ENCODE assay signal across 17 cellular contexts in genomic region chr6:3016473-3017280, GRCh38. TPM values are rescaled to one million over a fixed set of nuclear protein-coding genes. Genes with fewer than 3 reads are reported as not detected.
DNase-seq lines count a peak whose midpoint lies in the region; ATAC-seq and TF ChIP-seq lines count a peak whose summit lies in the region.
"Had no signal": no experiment of that assay in that cellular context is flagged by ENCODE, and none has a peak within 500 bp of the region (broad histone marks: within the 10 kb centered on the region; RNA-seq: fewer than 3 reads in every experiment).

No MANE protein-coding gene starts in this region.

- POLR2A ChIA-PET in HEK293 (lab: Yijun Ruan, JAX) = interaction anchor here (1.4 to 1.8 kb wide), 2 partner anchors 9 to 15 kb away, joined by 5 read pairs; no protein-coding TSS in a partner anchor

- H3K4me1 ChIP-seq in HEK293 (ENCODE audit: control insufficient read depth, insufficient read depth, low read length) = no peaks in the 10 kb centered on the region
- H3K4me1 ChIP-seq in trophoblast cell (ENCODE audit: control insufficient read depth in 1 of 2, insufficient read depth in 2 of 2, low read length in 2 of 2) = peaks cover 6 to 10% of the 10 kb centered on the region in 2 experiments
- H3K4me1 ChIP-seq: BE2C had no signal

- H3K79me2 ChIP-seq in trophoblast cell (ENCODE audit: control insufficient read depth, insufficient read depth, low read length, poor library complexity) = no peaks in the 10 kb centered on the region

- DNase-seq in H7 = peak; percentile 9
- peak; percentile 39 for DNase-seq in left lobe of liver (ENCODE audit: low spot score)
- no peak for DNase-seq in trophoblast cell
- DNase-seq in kidney glomerular epithelial cell (lab: John Stamatoyannopoulos, UW) = no peak
- no peak for DNase-seq in DMS79 treated with DMSO at 0.1 percent for 48 hours (lab: John Stamatoyannopoulos, UW)
- DNase-seq in NK-92 (lab: John Stamatoyannopoulos, UW; ENCODE audit: unreplicated experiment) = no peak
- DNase-seq: ACHN; BE2C; C1 segment of cervical spinal cord; CD4-positive, CD25-positive, alpha-beta regulatory T cell; CD8-positive, alpha-beta memory T cell; COR-L47; DMS 273 treated with DMSO at 0.1 percent for 48 hours; GDM1; KBM-7 had no signal

- no peak overlapping the region for H2AK5ac ChIP-seq in trophoblast cell (ENCODE audit: low read length)

- H3K9ac ChIP-seq in trophoblast cell (ENCODE audit: low read length) = no peak overlapping the region

- H2AFZ ChIP-seq in trophoblast cell (ENCODE audit: insufficient read depth, low read length, poor library complexity) = no peak overlapping the region
- H2AFZ ChIP-seq: GM23338 had no signal

- no peak overlapping the region for H4K12ac ChIP-seq in trophoblast cell (ENCODE audit: low read depth, low read length)

- TF ChIP-seq CTCF in HEK293 (tag by site-specific recombination; IDR thresholded peaks at IDR 0.05) = no peak

- WGBS in trophoblast cell (ENCODE audit: extremely low coverage, insufficient coverage, insufficient read length) = no CpG with 5 or more reads among the region's 17 CpGs

- peaks cover 22% of the 10 kb centered on the region for H3K36me3 ChIP-seq in H7 (replicated peaks; ENCODE audit: control insufficient read depth, insufficient read depth, low read length)
- H3K36me3 ChIP-seq in HEK293 (ENCODE audit: control insufficient read depth in 2 of 2, insufficient read depth in 1 of 2, low read length in 2 of 2) = peaks cover 6 to 65% of the 10 kb centered on the region in 2 experiments; a peak in 1 of 3 replicates
- H3K36me3 ChIP-seq in trophoblast cell (ENCODE audit: control insufficient read depth in 1 of 2, insufficient read depth in 2 of 2, low read length in 2 of 2) = peaks cover 5 to 8% of the 10 kb centered on the region in 2 experiments
- H3K36me3 ChIP-seq: BE2C had no signal

- H3K27me3 ChIP-seq in H7 (ENCODE audit: control insufficient read depth, insufficient read depth, low read length) = no peaks in the 10 kb centered on the region
- H3K27me3 ChIP-seq in trophoblast cell (ENCODE audit: insufficient read depth, low read length) = no peaks in the 10 kb centered on the region
- H3K27me3 ChIP-seq: BE2C had no signal

- H2BK120ac ChIP-seq in trophoblast cell (ENCODE audit: insufficient read depth, low read length, poor library complexity) = no peak overlapping the region

- no peak overlapping the region for H4K8ac ChIP-seq in trophoblast cell (ENCODE audit: low read depth, low read length)

- CTCF ChIA-PET in HEK293 (lab: Yijun Ruan, JAX) = interaction anchor here (1.2 to 2.4 kb wide), 2 partner anchors 15 to 17 kb away, joined by 3 to 12 read pairs; partner anchors contain the start of gene NQO2

- no peak overlapping the region for H3K18ac ChIP-seq in trophoblast cell (ENCODE audit: low read length)

- H3K27ac ChIP-seq in HEK293 (ENCODE audit: extremely low read depth, low read depth, low read length) (no peak overlapping the region), trophoblast cell (ENCODE audit: low read depth, low read length) (no peak overlapping the region)

- no peak for ATAC-seq in left lobe of liver
- ATAC-seq: GM23338 had no signal

- H3K79me1 ChIP-seq in trophoblast cell (ENCODE audit: low read length) = no peaks in the 10 kb centered on the region

- H4K91ac ChIP-seq in trophoblast cell (ENCODE audit: low read depth, low read length) = no peak overlapping the region

- no peak overlapping the region for H3K14ac ChIP-seq in trophoblast cell (ENCODE audit: low read length)

- H3K9me3 ChIP-seq in HEK293 (ENCODE audit: control insufficient read depth, insufficient read depth, low read depth, low read length) = no peaks in the 10 kb centered on the region
- peaks cover 5% of the 10 kb centered on the region for H3K9me3 ChIP-seq in trophoblast cell (ENCODE audit: insufficient read depth, low read depth, low read length)
- H3K9me3 ChIP-seq: BE2C had no signal

- no peak overlapping the region for H2BK5ac ChIP-seq in trophoblast cell (ENCODE audit: low read depth, low read length, poor library complexity)

- no peak overlapping the region for H3K23ac ChIP-seq in trophoblast cell (ENCODE audit: low read length)

- no peak overlapping the region for H2BK12ac ChIP-seq in trophoblast cell (ENCODE audit: low read length)

- no peak overlapping the region for H3K4me3 ChIP-seq in H7 (ENCODE audit: insufficient read depth, low read depth, low read length)
- no peak overlapping the region for H3K4me3 ChIP-seq in HEK293 (ENCODE audit: low read depth, low read length)
- H3K4me3 ChIP-seq in trophoblast cell (ENCODE audit: low read depth, low read length) = peak overlapping the region; percentile 34
- H3K4me3 ChIP-seq: GM23338 had no signal

- H3K4ac ChIP-seq in trophoblast cell (ENCODE audit: low read depth, low read length) = no peak overlapping the region

- H3K4me2 ChIP-seq in trophoblast cell (ENCODE audit: low read length) = no peak overlapping the region
- H3K4me2 ChIP-seq: GM23338 had no signal

TF ChIP-seq in HEK293, 187 proteins besides CTCF, POLR2A, EP300 and RAD21:
- TF ChIP-seq ZSCAN4 (tag by site-specific recombination; IDR thresholded peaks at IDR 0.05) (peak; percentile 68; the same call in 1 of the 2 replicates), ZNF555 (tag by site-specific recombination; conservative IDR thresholded peaks at IDR 0.05) (no peak), ZNF394 (tag by site-specific recombination; IDR thresholded peaks at IDR 0.05; ENCODE audit: borderline replicate concordance) (no peak), ZNF140 (tag by site-specific recombination; IDR thresholded peaks at IDR 0.05) (no peak), ZNF48 (tag by site-specific recombination; IDR thresholded peaks at IDR 0.05) (no peak)
TF ChIP-seq in HEK293: peak in this region for 1.

RNA-seq across cellular contexts. Expression of gene NQO2, which starts 17.0 kb away (rescaled TPM):
- 40.5 and 76.0 TPM in 2 replicates for total RNA-seq in H7 (2014; rRNA removed; shearing (Covaris generic))
- total RNA-seq in left lobe of liver = 62.7 TPM
- 21.9 and 22.8 TPM in 2 replicates for polyA plus RNA-seq in trophoblast cell (2013)

RNA-seq across cellular contexts. Expression of gene SERPINB6, which starts 45.3 kb away (rescaled TPM):
- 26.8 and 34.1 TPM in 2 replicates for total RNA-seq in H7 (2014; rRNA removed; shearing (Covaris generic))
- 31.8 TPM for total RNA-seq in left lobe of liver
- polyA plus RNA-seq in trophoblast cell (2013) = 72.6 and 74.8 TPM in 2 replicates

RNA-seq across cellular contexts. Expression of gene RIPK1, which starts 51.6 kb away (rescaled TPM):
- 8.9 and 9.3 TPM in 2 replicates for total RNA-seq in H7 (2014; rRNA removed; shearing (Covaris generic))
- 12.6 TPM for total RNA-seq in left lobe of liver
- polyA plus RNA-seq in trophoblast cell (2013) = 14.0 and 14.2 TPM in 2 replicates

Comparison
In these comparisons a context has a peak if more than half of its experiments do, and no peak if none do; other contexts are left out.
1. DNase-seq: peak in H7 (single experiment) and left lobe of liver (single experiment); none in trophoblast cell (0 of 2), kidney glomerular epithelial cell (single experiment), DMS79 treated with DMSO at 0.1 percent for 48 hours (single experiment) and NK-92 (single experiment).